19 cellular contexts compared by ENCODE assay signal in the genomic region with DNA sequence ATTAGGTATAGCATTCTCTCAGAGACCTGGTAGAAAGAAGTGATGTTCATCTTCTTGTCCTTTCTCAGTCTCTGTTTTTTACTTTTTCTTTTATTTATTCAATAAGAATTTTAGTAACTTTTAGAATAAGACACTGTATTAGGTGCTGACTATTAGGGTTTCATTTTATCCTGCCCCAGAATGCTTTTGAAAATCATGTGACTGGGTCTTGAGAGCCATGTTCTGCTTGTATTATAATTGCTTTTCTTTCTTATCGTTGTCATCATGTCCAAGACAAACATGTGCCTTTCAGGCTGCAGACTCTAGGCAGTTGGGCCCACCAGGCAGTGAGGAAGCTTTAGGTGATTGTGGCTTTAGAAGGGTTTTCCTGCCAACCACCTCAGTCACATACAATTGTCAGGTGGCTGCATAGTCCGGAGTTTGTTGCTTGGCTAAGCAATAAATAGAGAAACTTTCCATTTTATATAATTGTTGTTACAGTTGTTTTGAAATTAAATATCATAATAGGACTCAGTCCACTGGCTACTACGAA. TPM values are rescaled to one million over a fixed set of nuclear protein-coding genes. Genes with fewer than 3 reads are reported as not detected.
DNase-seq lines count a peak whose midpoint lies in the region; ATAC-seq and TF ChIP-seq lines count a peak whose summit lies in the region.
"Had no signal": no experiment of that assay in that cellular context is flagged by ENCODE, and none has a peak within 500 bp of the region (broad histone marks: within the 10 kb centered on the region; RNA-seq: fewer than 3 reads in every experiment).

No MANE protein-coding gene starts in this region.

- no peaks in the 10 kb centered on the region for H3K36me3 Mint-ChIP-seq in natural killer cell
- no peaks in the 10 kb centered on the region for H3K36me3 Mint-ChIP-seq in natural killer cell treated with Interleukin-12 subunit alpha and Interleukin-12 subunit beta and Interleukin-15 and Interleukin-18, amount 100 ng/mL, for 72 hours

- H3K79me2 ChIP-seq in OCI-LY1 (ENCODE audit: insufficient read depth, low read length) = no peaks in the 10 kb centered on the region

- H3K4me1 ChIP-seq in OCI-LY1 (ENCODE audit: insufficient read depth, low read length, severe bottlenecking) = peaks cover 30% of the 10 kb centered on the region
- H3K4me1 ChIP-seq in esophagus (ENCODE audit: control insufficient read depth in 2 of 2, insufficient read depth in 2 of 2, low read length in 1 of 2) = no peaks in the 10 kb centered on the region

- no peak overlapping the region for H2AFZ ChIP-seq in OCI-LY1 (ENCODE audit: low read length)

- H3K27me3 ChIP-seq in OCI-LY1 (ENCODE audit: insufficient read depth, low read length) (no peaks in the 10 kb centered on the region), esophagus (ENCODE audit: control insufficient read depth in 1 of 2, insufficient read depth in 2 of 2, low read length in 2 of 2) (no peaks in the 10 kb centered on the region)
- H3K27me3 ChIP-seq: BE2C, MG63 had no signal

- no peak for TF ChIP-seq CTCF in natural killer cell (IDR thresholded peaks at IDR 0.05)
- no peak for TF ChIP-seq CTCF in OCI-LY1 (IDR thresholded peaks at IDR 0.05; ENCODE audit: low read length)

- ATAC-seq in natural killer cell (peak in 1 of 3 donors; percentile 62), GM21825 (IDR thresholded peaks at IDR 0.05; ENCODE audit: unreplicated experiment) (no peak)
- no peak for ATAC-seq in natural killer cell treated with Interleukin-12 subunit alpha and Interleukin-12 subunit beta and Interleukin-15 and Interleukin-18, amount 100 ng/mL, for 72 hours

- peak overlapping the region; percentile 39; the same call in 1 of the 2 replicates for H3K4me2 ChIP-seq in OCI-LY1 (ENCODE audit: low read length)

- no peak for DNase-seq in natural killer cell
- no peak for DNase-seq in natural killer cell treated with Interleukin-12 subunit alpha and Interleukin-12 subunit beta and Interleukin-15 and Interleukin-18, amount 100 ng/mL, for 72 hours (ENCODE audit: low spot score)
- DNase-seq in NCI-H1436 treated with DMSO at 0.1 percent for 48 hours (lab: John Stamatoyannopoulos, UW) = no peak
- DNase-seq in HUDEP-2 (lab: John Stamatoyannopoulos, UW; ENCODE audit: unreplicated experiment in 76 of 76) = no peak
- DNase-seq: BE2C, EL, GF-D8, H9, Kasumi-1, MG63, NCI-H1092, NCI-H1436, NCI-H1930, OCI-M1, Right ventricle myocardium superior had no signal

- H3K36me3 ChIP-seq in OCI-LY1 (ENCODE audit: insufficient read depth, low read length) (peaks cover 18% of the 10 kb centered on the region), esophagus (ENCODE audit: control insufficient read depth in 2 of 2, insufficient read depth in 2 of 2, low read length in 1 of 2) (peaks cover 6 to 13% of the 10 kb centered on the region in 2 donors)
- H3K36me3 ChIP-seq: BE2C, MG63 had no signal

- H3K27ac ChIP-seq in OCI-LY1 (ENCODE audit: low read depth, low read length, poor library complexity, severe bottlenecking) (peak overlapping the region; percentile 79), esophagus (ENCODE audit: low read depth in 2 of 2, low read length in 1 of 2) (peak overlapping the region; percentile 51 to 78)

- H3K4me3 Mint-ChIP-seq in natural killer cell = peak overlapping the region; percentile 14
- no peak overlapping the region for H3K4me3 Mint-ChIP-seq in natural killer cell treated with Interleukin-12 subunit alpha and Interleukin-12 subunit beta and Interleukin-15 and Interleukin-18, amount 100 ng/mL, for 72 hours
- H3K4me3 Mint-ChIP-seq: H9 had no signal

- H4K20me1 ChIP-seq in OCI-LY1 (ENCODE audit: insufficient read depth, low read length) = no peaks in the 10 kb centered on the region

- H3K4me3 ChIP-seq in OCI-LY1 (ENCODE audit: low read depth, low read length, poor library complexity, severe bottlenecking) = no peak overlapping the region
- no peak overlapping the region for H3K4me3 ChIP-seq in esophagus (ENCODE audit: low read depth in 1 of 2, low read length in 2 of 2)
- H3K4me3 ChIP-seq: MG63 had no signal

- no peak overlapping the region for H3K9ac ChIP-seq in OCI-LY1 (ENCODE audit: low read length)

- no peak overlapping the region for H3K27ac Mint-ChIP-seq in natural killer cell
- H3K27ac Mint-ChIP-seq in natural killer cell treated with Interleukin-12 subunit alpha and Interleukin-12 subunit beta and Interleukin-15 and Interleukin-18, amount 100 ng/mL, for 72 hours = no peak overlapping the region
- H3K27ac Mint-ChIP-seq: H9 had no signal

- WGBS in esophagus, 2 donors = 67 to 73% methylated on average over 3 of the region's 3 CpGs

- H3K9me3 ChIP-seq in OCI-LY1 (ENCODE audit: low read length) (no peaks in the 10 kb centered on the region), esophagus (ENCODE audit: control insufficient read depth in 2 of 2, insufficient read depth in 1 of 2, low read depth in 1 of 2, low read length in 1 of 2) (no peaks in the 10 kb centered on the region)
- H3K9me3 ChIP-seq: BE2C, MG63 had no signal

- intact Hi-C loops in natural killer cell (cut with micrococcal nuclease) = no loop called here

- H3K9me3 Mint-ChIP-seq in natural killer cell = no peaks in the 10 kb centered on the region
- no peaks in the 10 kb centered on the region for H3K9me3 Mint-ChIP-seq in natural killer cell treated with Interleukin-12 subunit alpha and Interleukin-12 subunit beta and Interleukin-15 and Interleukin-18, amount 100 ng/mL, for 72 hours
- H3K9me3 Mint-ChIP-seq: H9, IgD-negative memory B cell had no signal

- peaks cover 0 to 4% of the 10 kb centered on the region in 2 donors for H3K27me3 Mint-ChIP-seq in natural killer cell (ENCODE audit: low read depth in 2 of 2)
- H3K27me3 Mint-ChIP-seq in natural killer cell treated with Interleukin-12 subunit alpha and Interleukin-12 subunit beta and Interleukin-15 and Interleukin-18, amount 100 ng/mL, for 72 hours = no peaks in the 10 kb centered on the region
- H3K27me3 Mint-ChIP-seq: IgD-negative memory B cell had no signal

- peaks cover 8% of the 10 kb centered on the region; the same call in 1 of the 2 replicates for H3F3A ChIP-seq in OCI-LY1 (ENCODE audit: insufficient read depth, low read length)

- peaks cover 13 to 17% of the 10 kb centered on the region in 2 donors for H3K4me1 Mint-ChIP-seq in natural killer cell
- peaks cover 11 to 13% of the 10 kb centered on the region in 2 donors for H3K4me1 Mint-ChIP-seq in natural killer cell treated with Interleukin-12 subunit alpha and Interleukin-12 subunit beta and Interleukin-15 and Interleukin-18, amount 100 ng/mL, for 72 hours (ENCODE audit: low read depth in 2 of 2)

- no peaks in the 10 kb centered on the region for H3K9me2 ChIP-seq in OCI-LY1 (ENCODE audit: low read depth, low read length)

RNA-seq across cellular contexts. Expression of gene GRHL1, which starts 15.1 kb away (rescaled TPM):
- total RNA-seq in natural killer cell = 1 to 10 TPM; 1.6 to 3.6 (median 3.2) TPM
- 1 to 10 TPM; 1.1 to 1.4 TPM for total RNA-seq in natural killer cell treated with Interleukin-12 subunit alpha and Interleukin-12 subunit beta and Interleukin-15 and Interleukin-18, amount 100 ng/mL, for 72 hours
- polyA plus RNA-seq in esophagus = 10 to 100 TPM; 61.8 to 94.7 TPM
